In the genomic region with DNA sequence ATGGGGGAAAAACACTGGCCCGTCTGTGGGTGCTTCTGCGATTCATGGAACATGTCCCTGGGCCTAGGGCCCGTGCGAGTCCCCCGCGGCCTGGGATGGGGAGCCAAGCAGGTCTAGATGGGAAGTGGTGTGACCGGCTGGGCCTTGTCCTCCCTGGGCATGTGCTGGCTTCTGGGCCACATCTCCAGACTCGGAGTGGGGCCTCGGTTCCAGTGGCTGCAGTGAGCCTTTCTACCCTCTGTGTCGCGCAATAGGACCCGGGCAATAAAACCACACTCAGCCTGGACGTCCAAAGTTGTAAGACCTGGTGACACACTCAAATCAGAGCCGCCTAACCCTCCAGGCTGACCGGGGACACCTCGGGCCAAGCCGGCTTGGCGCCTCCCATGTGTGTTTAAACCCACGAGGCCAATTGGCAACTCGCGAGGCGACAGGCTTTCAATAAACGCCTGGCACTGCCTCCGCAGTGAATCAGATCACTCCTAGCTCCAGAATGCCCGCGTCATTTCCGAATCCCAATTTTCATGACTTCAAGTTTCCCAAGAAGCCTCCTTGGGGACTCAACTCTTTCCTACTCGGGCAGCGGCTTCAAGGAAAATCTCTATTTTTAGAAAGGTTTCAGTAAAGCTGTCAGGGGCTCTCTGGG, we compare ENCODE assay signal across 10 cellular contexts. TPM values are rescaled to one million over a fixed set of nuclear protein-coding genes. Genes with fewer than 3 reads are reported as not detected.
DNase-seq lines count a peak whose midpoint lies in the region; ATAC-seq and TF ChIP-seq lines count a peak whose summit lies in the region.
"Had no signal": no experiment of that assay in that cellular context is flagged by ENCODE, and none has a peak within 500 bp of the region (broad histone marks: within the 10 kb centered on the region; RNA-seq: fewer than 3 reads in every experiment).

No MANE protein-coding gene starts in this region.

- DNase-seq in activated naive CD4-positive, alpha-beta T cell treated with anti-CD3 and anti-CD28 coated beads, Interleukin-2, amount 10 ng/mL, durations not matched to agents 7 days and 5 days, result no peak
- DNase-seq in activated naive CD4-positive, alpha-beta T cell treated with anti-CD3 and anti-CD28 coated beads, Interleukin-2, amount 50 U/mL, for 72 hours (ENCODE audit: low spot score in 2 of 2), result no peak
- peak; percentile 73 for DNase-seq in globus pallidus (ENCODE audit: low spot score)
- DNase-seq in natural killer cell treated with Interleukin-12 subunit alpha and Interleukin-12 subunit beta and Interleukin-15 and Interleukin-18, amount 100 ng/mL, for 72 hours (ENCODE audit: low spot score), result peak; percentile 52
- DNase-seq in vagina (ENCODE audit: extremely low spot score in 2 of 2), result peak in 1 of 2 donors; percentile 96
- no peak for DNase-seq in NCI-H1694 treated with DMSO at 0.1 percent for 48 hours (lab: John Stamatoyannopoulos, UW)
- DNase-seq in COLO668 (lab: John Stamatoyannopoulos, UW; ENCODE audit: unreplicated experiment), result no peak
- DNase-seq in central memory CD4-positive, alpha-beta T cell, result no peak
- DNase-seq: SK-N-SH had no signal

- peak overlapping the region; percentile 77 for H3K27ac ChIP-seq in vagina
- H3K27ac ChIP-seq: C4-2B had no signal

- H3K36me3 Mint-ChIP-seq in activated naive CD4-positive, alpha-beta T cell treated with anti-CD3 and anti-CD28 coated beads, Interleukin-2, amount 10 ng/mL, durations not matched to agents 7 days and 5 days, result peaks cover 58% of the 10 kb centered on the region
- peaks cover 13 to 22% of the 10 kb centered on the region in 2 donors for H3K36me3 Mint-ChIP-seq in activated naive CD4-positive, alpha-beta T cell treated with anti-CD3 and anti-CD28 coated beads, Interleukin-2, amount 50 U/mL, for 72 hours
- no peaks in the 10 kb centered on the region for H3K36me3 Mint-ChIP-seq in natural killer cell treated with Interleukin-12 subunit alpha and Interleukin-12 subunit beta and Interleukin-15 and Interleukin-18, amount 100 ng/mL, for 72 hours

- no peak for TF ChIP-seq POLR2A in vagina (IDR thresholded peaks at IDR 0.05)

- no peak overlapping the region for H3K4me3 ChIP-seq in vagina

- no peaks in the 10 kb centered on the region for H3K9me3 Mint-ChIP-seq in activated naive CD4-positive, alpha-beta T cell treated with anti-CD3 and anti-CD28 coated beads, Interleukin-2, amount 10 ng/mL, durations not matched to agents 7 days and 5 days
- H3K9me3 Mint-ChIP-seq in activated naive CD4-positive, alpha-beta T cell treated with anti-CD3 and anti-CD28 coated beads, Interleukin-2, amount 50 U/mL, for 72 hours, result no peaks in the 10 kb centered on the region
- H3K9me3 Mint-ChIP-seq in natural killer cell treated with Interleukin-12 subunit alpha and Interleukin-12 subunit beta and Interleukin-15 and Interleukin-18, amount 100 ng/mL, for 72 hours, result no peaks in the 10 kb centered on the region

- H3K9me3 ChIP-seq in vagina, result no peaks in the 10 kb centered on the region
- H3K9me3 ChIP-seq: SK-N-SH had no signal

- H3K36me3 ChIP-seq in vagina, result peaks cover 0 to 32% of the 10 kb centered on the region in 2 donors

- H3K27me3 Mint-ChIP-seq in activated naive CD4-positive, alpha-beta T cell treated with anti-CD3 and anti-CD28 coated beads, Interleukin-2, amount 10 ng/mL, durations not matched to agents 7 days and 5 days, result no peaks in the 10 kb centered on the region
- no peaks in the 10 kb centered on the region for H3K27me3 Mint-ChIP-seq in natural killer cell treated with Interleukin-12 subunit alpha and Interleukin-12 subunit beta and Interleukin-15 and Interleukin-18, amount 100 ng/mL, for 72 hours

- ATAC-seq in activated naive CD4-positive, alpha-beta T cell treated with anti-CD3 and anti-CD28 coated beads, Interleukin-2, amount 50 U/mL, for 72 hours, result no peak
- ATAC-seq in natural killer cell treated with Interleukin-12 subunit alpha and Interleukin-12 subunit beta and Interleukin-15 and Interleukin-18, amount 100 ng/mL, for 72 hours, result no peak

- CTCF ChIA-PET in activated naive CD4-positive, alpha-beta T cell treated with anti-CD3 and anti-CD28 coated beads, Interleukin-2, amount 10 ng/mL, durations not matched to agents 7 days and 5 days (lab: Charles Lee), result interaction anchor here (0.7 to 3.4 kb wide), 15 partner anchors 9 to 238 kb away, joined by 3 to 110 read pairs (median 5); a partner anchor contains a TSS

- H3K27me3 ChIP-seq in vagina, result no peaks in the 10 kb centered on the region

- H3K27ac Mint-ChIP-seq in activated naive CD4-positive, alpha-beta T cell treated with anti-CD3 and anti-CD28 coated beads, Interleukin-2, amount 10 ng/mL, durations not matched to agents 7 days and 5 days, result peak overlapping the region; percentile 95
- H3K27ac Mint-ChIP-seq in activated naive CD4-positive, alpha-beta T cell treated with anti-CD3 and anti-CD28 coated beads, Interleukin-2, amount 50 U/mL, for 72 hours, result no peak overlapping the region
- H3K27ac Mint-ChIP-seq in natural killer cell treated with Interleukin-12 subunit alpha and Interleukin-12 subunit beta and Interleukin-15 and Interleukin-18, amount 100 ng/mL, for 72 hours, result peak overlapping the region in 1 of 2 donors; percentile 8

- intact Hi-C loops in vagina (cut with DNase I), result loop anchor here (2.0 to 5.0 kb wide), 2 partner anchors 55 to 135 kb away; no protein-coding TSS in a partner anchor

- peaks cover 66% of the 10 kb centered on the region for H3K4me1 Mint-ChIP-seq in activated naive CD4-positive, alpha-beta T cell treated with anti-CD3 and anti-CD28 coated beads, Interleukin-2, amount 10 ng/mL, durations not matched to agents 7 days and 5 days
- H3K4me1 Mint-ChIP-seq in natural killer cell treated with Interleukin-12 subunit alpha and Interleukin-12 subunit beta and Interleukin-15 and Interleukin-18, amount 100 ng/mL, for 72 hours (ENCODE audit: low read depth in 2 of 2), result peaks cover 35 to 37% of the 10 kb centered on the region in 2 donors

- H3K4me3 Mint-ChIP-seq in activated naive CD4-positive, alpha-beta T cell treated with anti-CD3 and anti-CD28 coated beads, Interleukin-2, amount 10 ng/mL, durations not matched to agents 7 days and 5 days, result peak overlapping the region; percentile 62
- H3K4me3 Mint-ChIP-seq in natural killer cell treated with Interleukin-12 subunit alpha and Interleukin-12 subunit beta and Interleukin-15 and Interleukin-18, amount 100 ng/mL, for 72 hours, result peak overlapping the region; percentile 39

- H3K4me1 ChIP-seq in vagina, result peaks cover 22% of the 10 kb centered on the region

- TF ChIP-seq CTCF in vagina (IDR thresholded peaks at IDR 0.05), result no peak

RNA-seq across cellular contexts. Expression of a gene that starts 57.3 kb away (rescaled TPM):
- under 1 TPM; 0.56 to 0.57 TPM for total RNA-seq in activated naive CD4-positive, alpha-beta T cell treated with anti-CD3 and anti-CD28 coated beads, Interleukin-2, amount 50 U/mL, for 72 hours
- total RNA-seq in natural killer cell treated with Interleukin-12 subunit alpha and Interleukin-12 subunit beta and Interleukin-15 and Interleukin-18, amount 100 ng/mL, for 72 hours, result 1 to 10 TPM; 3.4 to 6.7 TPM
- 252 TPM for total RNA-seq in vagina

Comparison
In these comparisons a context has a peak if more than half of its experiments do, and no peak if none do; other contexts are left out.
1. DNase-seq: peak in globus pallidus (single experiment) and natural killer cell treated with Interleukin-12 subunit alpha and Interleukin-12 subunit beta and Interleukin-15 and Interleukin-18, amount 100 ng/mL, for 72 hours (single experiment); none in activated naive CD4-positive, alpha-beta T cell treated with anti-CD3 and anti-CD28 coated beads, Interleukin-2, amount 10 ng/mL, durations not matched to agents 7 days and 5 days (single experiment), activated naive CD4-positive, alpha-beta T cell treated with anti-CD3 and anti-CD28 coated beads, Interleukin-2, amount 50 U/mL, for 72 hours (0 of 2), NCI-H1694 treated with DMSO at 0.1 percent for 48 hours (single experiment), COLO668 (single experiment) and central memory CD4-positive, alpha-beta T cell (single experiment).
2. RNA of a gene that starts 57.3 kb away (total RNA-seq): 252 TPM in vagina (single experiment); 3.4 to 6.7 TPM in natural killer cell treated with Interleukin-12 subunit alpha and Interleukin-12 subunit beta and Interleukin-15 and Interleukin-18, amount 100 ng/mL, for 72 hours and 0.56 to 0.57 TPM in activated naive CD4-positive, alpha-beta T cell treated with anti-CD3 and anti-CD28 coated beads, Interleukin-2, amount 50 U/mL, for 72 hours; every median in the first group is over 10 times any median in the second.